8 cellular contexts compared by ENCODE assay signal in the genomic region with DNA sequence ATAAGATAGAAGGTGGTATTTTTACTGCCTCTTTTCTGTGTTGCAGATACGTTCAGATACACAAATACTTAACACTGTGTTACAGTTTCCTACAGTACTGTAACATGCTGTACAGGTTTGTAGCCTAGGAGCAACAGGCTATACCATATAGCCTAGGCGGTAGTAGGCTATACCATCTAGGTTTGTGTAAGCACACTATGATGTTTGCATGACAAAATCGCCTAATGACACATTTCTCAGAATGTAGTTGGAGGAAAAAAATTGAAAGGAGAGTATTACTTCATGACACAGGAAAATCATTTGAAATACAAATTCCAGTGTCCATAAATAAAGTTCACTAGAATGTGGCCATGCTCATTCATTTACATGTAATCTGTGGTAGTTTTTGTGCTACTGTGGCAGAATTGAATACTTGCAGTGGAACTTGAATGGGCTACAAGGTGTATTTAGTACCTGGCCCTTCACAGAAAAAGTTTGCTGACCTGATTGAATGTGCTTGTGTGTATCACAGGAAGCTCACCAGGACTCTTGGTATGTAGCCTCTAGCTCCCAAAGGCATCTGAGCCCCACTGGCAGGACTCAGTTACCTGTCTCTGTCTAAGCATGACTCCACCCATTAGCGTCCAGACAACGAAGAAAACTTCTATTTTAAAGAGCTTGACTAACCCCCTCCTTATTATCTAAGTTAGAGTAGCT. TPM values are rescaled to one million over a fixed set of nuclear protein-coding genes. Genes with fewer than 3 reads are reported as not detected.
DNase-seq lines count a peak whose midpoint lies in the region; ATAC-seq, FAIRE-seq and TF ChIP-seq lines count a peak whose summit lies in the region.

No MANE protein-coding gene starts in this region.

- DNase-seq in GM12865 (ENCODE audit: low read depth), result no peak
- no peak for DNase-seq in colonic mucosa
- DNase-seq in pancreas, result no peak
- no peak for DNase-seq in NCI-H2029 (lab: John Stamatoyannopoulos, UW)
- no peak for DNase-seq in NCI-H1048 (lab: John Stamatoyannopoulos, UW)
- DNase-seq in MV-4-11 (lab: John Stamatoyannopoulos, UW), result no peak
- no peak for DNase-seq in NCI-H187 treated with DMSO at 0.1 percent for 48 hours (lab: John Stamatoyannopoulos, UW)

- no peak overlapping the region for H3K9ac ChIP-seq in HUES48 (ENCODE audit: low read depth, low read length)
- no peak overlapping the region for H3K9ac ChIP-seq in colonic mucosa (ENCODE audit: low read depth in 2 of 2, low read length in 2 of 2)

- H3K4me1 ChIP-seq in HUES48 (ENCODE audit: control insufficient read depth, insufficient read depth, low read length) (peaks cover 47% of the 10 kb centered on the region), colonic mucosa (peaks cover 38% of the 10 kb centered on the region), pancreas (peaks cover 20 to 54% (median 35%) of the 10 kb centered on the region in 3 donors)

- ATAC-seq in pancreas, result peak in 3 of 4 donors; percentile 13 to 34 (median 27)

- 62 to 70% methylated on average over 5 of the region's 5 CpGs for WGBS in pancreas, 2 donors

- intact Hi-C loops in colonic mucosa (cut with DNase I), result no loop called here
- intact Hi-C loops in pancreas (cut with DNase I), result no loop called here

- H3K27ac ChIP-seq in HUES48 (ENCODE audit: low read depth, low read length), result peak overlapping the region; percentile 53
- peak overlapping the region; percentile 67 for H3K27ac ChIP-seq in colonic mucosa
- H3K27ac ChIP-seq in pancreas, result peak overlapping the region in 1 of 4 donors; percentile 20

- no peak for FAIRE-seq in pancreas (lab: Jason Lieb, UNC)

- H3K4me3 ChIP-seq in GM12865 (ENCODE audit: low read depth, low read length) (peak overlapping the region; percentile 59), HUES48 (ENCODE audit: low read depth, low read length) (no peak overlapping the region), colonic mucosa (no peak overlapping the region), pancreas (peak overlapping the region in 1 of 4 donors; percentile 10)

- H3K9me3 ChIP-seq in HUES48 (ENCODE audit: control insufficient read depth, insufficient read depth, low read length), result no peaks in the 10 kb centered on the region
- H3K9me3 ChIP-seq in colonic mucosa, result no peaks in the 10 kb centered on the region
- no peaks in the 10 kb centered on the region for H3K9me3 ChIP-seq in pancreas

- no peaks in the 10 kb centered on the region; the same call in 1 of the 2 replicates for H3K36me3 ChIP-seq in HUES48 (ENCODE audit: control insufficient read depth, insufficient read depth, low read length)
- H3K36me3 ChIP-seq in colonic mucosa, result no peaks in the 10 kb centered on the region
- no peaks in the 10 kb centered on the region for H3K36me3 ChIP-seq in pancreas

- H3K27me3 ChIP-seq in HUES48 (ENCODE audit: control insufficient read depth, insufficient read depth, low read length) (no peaks in the 10 kb centered on the region), colonic mucosa (no peaks in the 10 kb centered on the region), pancreas (no peaks in the 10 kb centered on the region)

- TF ChIP-seq CTCF in GM12865 (IDR thresholded peaks at IDR 0.05; ENCODE audit: insufficient read depth, low read depth, low read length, missing control alignments) (no peak), colonic mucosa (IDR thresholded peaks at IDR 0.05) (no peak), pancreas (IDR thresholded peaks at IDR 0.05) (no peak)

RNA-seq across cellular contexts. Expression of gene TOP1, which starts 18.8 kb away (rescaled TPM):
- total RNA-seq in colonic mucosa (10 to 100 TPM; 80.6 to 85.5 TPM), pancreas (10 to 100 TPM in 5 of 6 donors, 1 to 10 TPM in 1; 9.6 to 25.6 (median 17.0) TPM)
- 10 to 100 TPM in 1 of 2 donors, 1 to 10 TPM in 1; 10.0 to 16.2 TPM for polyA plus RNA-seq in pancreas
